In genomic region chr12:14959916-14960315, GRCh38 we compare ENCODE assay signal across 1 cellular context.
TF ChIP-seq lines count a peak whose summit lies in the region.

No MANE protein-coding gene starts in this region.

TF ChIP-seq in GM23338, 12 proteins besides CTCF, POLR2A, EP300 and RAD21 (continued from another document):
- TF ChIP-seq EZH2 (IDR thresholded peaks at IDR 0.05; ENCODE audit: low read depth, unreplicated experiment) (no peak), ZNF114 (CRISPR knock-in tag; IDR thresholded peaks at IDR 0.05) (no peak), EZH2phosphoT487 (IDR thresholded peaks at IDR 0.05; ENCODE audit: unreplicated experiment) (no peak), CREB1 (CRISPR knock-in tag; IDR thresholded peaks at IDR 0.05; ENCODE audit: low read depth) (no peak), NANOG (IDR thresholded peaks at IDR 0.05; ENCODE audit: borderline replicate concordance) (no peak), JUNB (IDR thresholded peaks at IDR 0.05; ENCODE audit: unreplicated experiment) (no peak), STAT1 (IDR thresholded peaks at IDR 0.05; ENCODE audit: unreplicated experiment) (no peak), ZNF331 (CRISPR knock-in tag; IDR thresholded peaks at IDR 0.05; ENCODE audit: low read depth) (no peak), ETS1 (IDR thresholded peaks at IDR 0.05) (no peak), REST (IDR thresholded peaks at IDR 0.05; ENCODE audit: unreplicated experiment) (no peak)
